In the genomic region with DNA sequence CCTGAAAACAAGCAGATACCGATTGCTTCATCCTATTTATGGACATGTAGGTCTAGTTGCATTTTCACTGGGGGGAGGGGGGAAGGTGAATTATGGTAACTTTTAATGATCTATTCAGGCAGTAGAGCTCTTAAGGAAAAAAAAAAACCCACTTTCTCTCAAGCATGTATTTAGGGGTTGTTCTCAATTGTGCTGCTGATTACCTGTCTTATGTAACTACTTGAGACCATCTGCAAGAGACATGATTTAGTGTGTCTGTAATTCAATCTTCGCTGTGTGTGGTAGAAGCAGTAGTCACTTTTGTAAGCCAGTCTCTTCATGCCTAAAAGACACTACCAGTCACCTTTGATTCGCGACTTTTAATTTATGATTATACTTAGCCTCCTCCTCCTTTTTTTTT, we compare ENCODE assay signal across 13 cellular contexts. TPM values are rescaled to one million over a fixed set of nuclear protein-coding genes. Genes with fewer than 3 reads are reported as not detected.
DNase-seq lines count a peak whose midpoint lies in the region; ATAC-seq lines count a peak whose summit lies in the region.
"Had no signal": no experiment of that assay in that cellular context is flagged by ENCODE, and none has a peak within 500 bp of the region (broad histone marks: within the 10 kb centered on the region; RNA-seq: fewer than 3 reads in every experiment).

No MANE protein-coding gene starts in this region.

- no peaks in the 10 kb centered on the region for H3K9me3 Mint-ChIP-seq in activated naive CD8-positive, alpha-beta T cell treated with anti-CD3 and anti-CD28 coated beads for 36 hours

- H3K4me1 Mint-ChIP-seq in activated naive CD8-positive, alpha-beta T cell treated with anti-CD3 and anti-CD28 coated beads for 36 hours: peaks cover 68% of the 10 kb centered on the region

- peak; percentile 58 for DNase-seq in NCI-H1092 treated with DMSO at 0.1 percent for 48 hours (lab: John Stamatoyannopoulos, UW)
- no peak for DNase-seq in NCI-H1092 (lab: John Stamatoyannopoulos, UW)
- peak; percentile 100 for DNase-seq in NCI-H2107 treated with DMSO at 0.1 percent for 48 hours (lab: John Stamatoyannopoulos, UW; ENCODE audit: unreplicated experiment)
- DNase-seq in activated naive CD8-positive, alpha-beta T cell treated with anti-CD3 and anti-CD28 coated beads for 36 hours: no peak
- DNase-seq in pons (ENCODE audit: low spot score): peak; percentile 5
- no peak for DNase-seq in HuH-7.5 (ENCODE audit: low spot score)
- no peak for DNase-seq in amniotic stem cell (lab: John Stamatoyannopoulos, UW)
- DNase-seq: 8988T, activated gamma-delta T cell treated with Interleukin-2 at 50 U/mL for 16 hours, GM23248, SJCRH30, upper lobe of left lung had no signal

- ATAC-seq in GM19397 (IDR thresholded peaks at IDR 0.05; ENCODE audit: unreplicated experiment): no peak

- peaks cover 52% of the 10 kb centered on the region for H3K36me3 Mint-ChIP-seq in activated naive CD8-positive, alpha-beta T cell treated with anti-CD3 and anti-CD28 coated beads for 36 hours

- H3K27me3 Mint-ChIP-seq in activated naive CD8-positive, alpha-beta T cell treated with anti-CD3 and anti-CD28 coated beads for 36 hours: no peaks in the 10 kb centered on the region

- no peak overlapping the region for H3K4me3 Mint-ChIP-seq in activated naive CD8-positive, alpha-beta T cell treated with anti-CD3 and anti-CD28 coated beads for 36 hours

- peak overlapping the region; percentile 68 for H3K27ac Mint-ChIP-seq in activated naive CD8-positive, alpha-beta T cell treated with anti-CD3 and anti-CD28 coated beads for 36 hours

RNA-seq across cellular contexts. Expression of gene CALM1, which starts 8.9 kb away (rescaled TPM):
- 100 to 1,000 TPM; 437 to 439 TPM for total RNA-seq in activated naive CD8-positive, alpha-beta T cell treated with anti-CD3 and anti-CD28 coated beads for 36 hours

Comparison
In these comparisons a context has a peak if more than half of its experiments do, and no peak if none do; other contexts are left out.
1. DNase-seq: peak in NCI-H1092 treated with DMSO at 0.1 percent for 48 hours (single experiment), NCI-H2107 treated with DMSO at 0.1 percent for 48 hours (single experiment) and pons (single experiment); none in NCI-H1092 (single experiment), activated naive CD8-positive, alpha-beta T cell treated with anti-CD3 and anti-CD28 coated beads for 36 hours (single experiment), HuH-7.5 (single experiment) and amniotic stem cell (single experiment).